9 cellular contexts compared by ENCODE assay signal in the genomic region with DNA sequence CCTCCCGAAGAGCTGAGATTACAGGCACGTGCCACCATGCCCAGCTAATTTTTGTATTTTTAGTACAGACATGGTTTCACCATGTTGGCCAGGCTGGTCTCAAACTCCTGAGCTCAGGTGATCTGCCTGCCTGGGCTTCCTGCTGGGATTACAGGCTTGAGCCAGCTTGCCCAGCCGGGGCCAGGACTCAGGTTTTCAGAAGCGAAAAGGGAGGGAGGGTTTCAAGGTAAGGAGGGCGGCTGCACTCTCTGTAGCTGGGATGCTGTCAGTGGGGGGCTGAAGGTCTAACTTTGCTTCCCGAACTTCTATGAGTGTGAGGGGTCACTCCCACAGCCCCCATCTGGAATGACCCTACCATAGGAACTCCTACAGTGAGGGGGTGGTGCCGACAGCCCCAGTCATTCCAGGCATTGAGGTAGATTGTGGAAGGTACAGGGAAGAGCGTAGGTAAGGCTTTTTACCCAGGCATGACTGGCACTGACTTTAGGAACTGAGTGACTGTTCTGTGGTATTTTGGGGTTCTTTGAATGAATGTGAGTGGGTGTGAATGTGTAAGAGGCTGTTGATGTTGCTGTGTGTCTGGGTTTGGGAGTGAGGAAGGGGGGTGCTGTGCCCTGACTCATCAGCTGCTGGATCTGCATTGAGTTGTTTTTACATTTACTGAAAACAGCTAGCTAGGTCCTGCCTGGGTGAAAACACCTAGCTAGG. TPM values are rescaled to one million over a fixed set of nuclear protein-coding genes. Genes with fewer than 3 reads are reported as not detected.
DNase-seq lines count a peak whose midpoint lies in the region; ATAC-seq and TF ChIP-seq lines count a peak whose summit lies in the region.
"Had no signal": no experiment of that assay in that cellular context is flagged by ENCODE, and none has a peak within 500 bp of the region (broad histone marks: within the 10 kb centered on the region; RNA-seq: fewer than 3 reads in every experiment).

No MANE protein-coding gene starts in this region.

- H4K20me1 ChIP-seq in IMR-90 (ENCODE audit: insufficient read depth, low read length): no peaks in the 10 kb centered on the region; the same call in 1 of the 2 replicates

- CTCF ChIA-PET in IMR-90 (lab: Yijun Ruan, JAX): interaction anchor here (0.5 kb wide), 1 partner anchor 9 kb away, joined by 3 read pairs; no protein-coding TSS in a partner anchor

- no peak overlapping the region for H3K4me3 ChIP-seq in IMR-90 (ENCODE audit: insufficient read depth, low read depth, low read length)

- in situ Hi-C loops in IMR-90 (cut with MboI; ENCODE audit: low sequenced_read_pairs): no loop called here

- 75% methylated on average over 2 of the region's 8 CpGs; no CpG with 5 or more reads in 1 of the 2 experiments for WGBS in IMR-90 (ENCODE audit: extremely low coverage in 2 of 2, insufficient read length in 1 of 2), 2 experiments

- H2BK120ac ChIP-seq in IMR-90 (ENCODE audit: low read depth, low read length): no peak overlapping the region; the same call in 1 of the 2 replicates

- DNase-seq in AG08395 (ENCODE audit: low spot score) (peak; percentile 47), IMR-90 (peak; percentile 72), non-pigmented ciliary epithelial cell (ENCODE audit: low read depth) (peak; percentile 36), SKM-1 (lab: John Stamatoyannopoulos, UW; ENCODE audit: unreplicated experiment) (no peak), chondrocyte (ENCODE audit: low spot score) (no peak), NCI-H2227 treated with DMSO at 0.1 percent for 48 hours (lab: John Stamatoyannopoulos, UW) (no peak)
- DNase-seq in activated naive CD8-positive, alpha-beta T cell treated with anti-CD3 and anti-CD28 coated beads for 36 hours: peak; percentile 56

- H2AFZ ChIP-seq in IMR-90 (replicated peaks; ENCODE audit: low read length, poor library complexity): no peak overlapping the region

- H3K23ac ChIP-seq in IMR-90 (ENCODE audit: low read depth, low read length): no peak overlapping the region

- POLR2A ChIA-PET in IMR-90 (lab: Charles Lee; ENCODE audit: unreplicated experiment): no interaction called here

- H3K9me3 ChIP-seq in IMR-90 (ENCODE audit: control insufficient read depth, insufficient read depth, low read length): no peaks in the 10 kb centered on the region

- H3K4me1 ChIP-seq in IMR-90 (ENCODE audit: control insufficient read depth, insufficient read depth, low read length): peaks cover 11% of the 10 kb centered on the region

- peaks cover 36% of the 10 kb centered on the region for H3K4me1 Mint-ChIP-seq in activated naive CD8-positive, alpha-beta T cell treated with anti-CD3 and anti-CD28 coated beads for 36 hours
- H3K4me1 Mint-ChIP-seq in chondrocyte (ENCODE audit: low read depth): peaks cover 19% of the 10 kb centered on the region

- H3K9me3 Mint-ChIP-seq in activated naive CD8-positive, alpha-beta T cell treated with anti-CD3 and anti-CD28 coated beads for 36 hours: no peaks in the 10 kb centered on the region
- H3K9me3 Mint-ChIP-seq in chondrocyte (ENCODE audit: low read depth): no peaks in the 10 kb centered on the region

- TF ChIP-seq CTCF in IMR-90 (conservative IDR thresholded peaks at IDR 0.05; ENCODE audit: low read depth, low read length) (no peak), chondrocyte (IDR thresholded peaks at IDR 0.05) (no peak)

- H3K27ac ChIP-seq in IMR-90 (ENCODE audit: insufficient read depth, low read length): no peak overlapping the region

- H3K27me3 Mint-ChIP-seq in activated naive CD8-positive, alpha-beta T cell treated with anti-CD3 and anti-CD28 coated beads for 36 hours: peaks cover 55% of the 10 kb centered on the region
- peaks cover 18% of the 10 kb centered on the region for H3K27me3 Mint-ChIP-seq in chondrocyte (ENCODE audit: low read depth)

- intact Hi-C loops in IMR-90 (cut with micrococcal nuclease): no loop called here

- H3K36me3 Mint-ChIP-seq in activated naive CD8-positive, alpha-beta T cell treated with anti-CD3 and anti-CD28 coated beads for 36 hours: no peaks in the 10 kb centered on the region
- no peaks in the 10 kb centered on the region for H3K36me3 Mint-ChIP-seq in chondrocyte (ENCODE audit: low read depth)

- H2AK9ac ChIP-seq in IMR-90 (replicated peaks; ENCODE audit: low read depth, low read length, poor library complexity): peak overlapping the region; percentile 69

- H4K91ac ChIP-seq in IMR-90 (ENCODE audit: insufficient read depth, low read depth, low read length): peak overlapping the region; percentile 63; the same call in 1 of the 2 replicates

- no peak overlapping the region for H3K14ac ChIP-seq in IMR-90 (replicated peaks; ENCODE audit: low read depth, low read length)

- no peak for TF ChIP-seq RAD21 in IMR-90 (IDR thresholded peaks at IDR 0.05; ENCODE audit: low read length)

- TF ChIP-seq POLR2A in IMR-90 (IDR thresholded peaks at IDR 0.05; ENCODE audit: low read depth, low read length): no peak

- no peak overlapping the region for H3K27ac Mint-ChIP-seq in activated naive CD8-positive, alpha-beta T cell treated with anti-CD3 and anti-CD28 coated beads for 36 hours
- H3K27ac Mint-ChIP-seq in chondrocyte (ENCODE audit: unreplicated experiment): no peak overlapping the region

- no peaks in the 10 kb centered on the region for H3K79me1 ChIP-seq in IMR-90 (ENCODE audit: low read depth in 1 of 2, low read length in 2 of 2)

- no peak overlapping the region; the same call in 2 of the 3 replicates for H2BK15ac ChIP-seq in IMR-90 (ENCODE audit: low read depth, low read length)

- no peak overlapping the region for H3K9ac ChIP-seq in IMR-90 (ENCODE audit: low read depth, low read length)

- H3K56ac ChIP-seq in IMR-90 (ENCODE audit: extremely low read depth, insufficient read depth, low read length): no peak overlapping the region

- peaks cover 4% of the 10 kb centered on the region for H3K9me1 ChIP-seq in IMR-90 (ENCODE audit: insufficient read depth, low read length)

- no peak overlapping the region for H3K4ac ChIP-seq in IMR-90 (ENCODE audit: low read depth, low read length)

- no peak overlapping the region for H3K4me3 Mint-ChIP-seq in activated naive CD8-positive, alpha-beta T cell treated with anti-CD3 and anti-CD28 coated beads for 36 hours
- H3K4me3 Mint-ChIP-seq in chondrocyte (ENCODE audit: unreplicated experiment): no peak overlapping the region

- peak overlapping the region; percentile 83 for H2AK5ac ChIP-seq in IMR-90 (ENCODE audit: low read depth, low read length)

- dilution Hi-C loops in IMR-90 (cut with HindIII; ENCODE audit: low sequenced_read_pairs, unreplicated experiment): no loop called here

- no peak for ATAC-seq in IMR-90 (ENCODE audit: low read depth)
- ATAC-seq in HG02938 (IDR thresholded peaks at IDR 0.05; ENCODE audit: unreplicated experiment): no peak

- 0 out of 2 replicates have a peak overlapping the region, but pooled peaks have one; percentile 45 for H3K4me2 ChIP-seq in IMR-90 (ENCODE audit: low read depth, low read length)

- no peak overlapping the region; the same call in 1 of the 2 replicates for H4K5ac ChIP-seq in IMR-90 (ENCODE audit: low read depth, low read length)

- no peaks in the 10 kb centered on the region for H3K36me3 ChIP-seq in IMR-90 (ENCODE audit: control insufficient read depth, insufficient read depth, low read length)

- H3K18ac ChIP-seq in IMR-90 (ENCODE audit: low read depth, low read length): no peak overlapping the region

- no peak overlapping the region for H2BK5ac ChIP-seq in IMR-90 (ENCODE audit: low read depth, low read length, poor library complexity, severe bottlenecking)

- peaks cover 26% of the 10 kb centered on the region for H3K27me3 ChIP-seq in IMR-90 (ENCODE audit: control insufficient read depth, insufficient read depth, low read length)

- no TSS peak for BruUV-seq in IMR-90 (replicated peaks; lab: Mats Ljungman, UMichigan)

- H4K8ac ChIP-seq in IMR-90 (ENCODE audit: low read depth in 2 of 2, low read length in 2 of 2): peak overlapping the region in 1 of 2 experiments; percentile 6; a peak in 1 of 4 replicates

- peak overlapping the region; percentile 40 for H2BK20ac ChIP-seq in IMR-90 (ENCODE audit: low read depth, low read length)

TF ChIP-seq in IMR-90, 13 proteins besides CTCF, POLR2A, EP300 and RAD21 (continues in another document):
- no peak for TF ChIP-seq SMC3 (IDR thresholded peaks at IDR 0.05; ENCODE audit: low read depth, low read length)
- no peak for TF ChIP-seq RFX5 (IDR thresholded peaks at IDR 0.05; ENCODE audit: low read depth, low read length)
- no peak for TF ChIP-seq MAFK (IDR thresholded peaks at IDR 0.05; ENCODE audit: low read depth, low read length)
- no peak for TF ChIP-seq RCOR1 (IDR thresholded peaks at IDR 0.05; ENCODE audit: insufficient replicate concordance, low read length)
- peak; percentile 56; the same call in 1 of the 2 replicates for TF ChIP-seq FOS (IDR thresholded peaks at IDR 0.05; ENCODE audit: low read depth, low read length)
- no peak for TF ChIP-seq CHD1 (IDR thresholded peaks at IDR 0.05; ENCODE audit: low read depth, low read length)
- TF ChIP-seq, protein P1, sequence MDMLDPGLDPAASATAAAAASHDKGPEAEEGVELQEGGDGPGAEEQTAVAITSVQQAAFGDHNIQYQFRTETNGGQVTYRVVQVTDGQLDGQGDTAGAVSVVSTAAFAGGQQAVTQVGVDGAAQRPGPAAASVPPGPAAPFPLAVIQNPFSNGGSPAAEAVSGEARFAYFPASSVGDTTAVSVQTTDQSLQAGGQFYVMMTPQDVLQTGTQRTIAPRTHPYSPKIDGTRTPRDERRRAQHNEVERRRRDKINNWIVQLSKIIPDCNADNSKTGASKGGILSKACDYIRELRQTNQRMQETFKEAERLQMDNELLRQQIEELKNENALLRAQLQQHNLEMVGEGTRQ (IDR thresholded peaks at IDR 0.05; ENCODE audit: low read depth, low read length): no peak
- TF ChIP-seq MAZ (IDR thresholded peaks at IDR 0.05; ENCODE audit: borderline replicate concordance, low read depth, low read length): peak; percentile 53; the same call in 1 of the 2 replicates

RNA-seq across cellular contexts. Expression of gene C1QL1, which starts 3.8 kb away (rescaled TPM):
- total RNA-seq in IMR-90 (2012; rRNA removed) (0.18 and 0.28 TPM in 2 replicates), chondrocyte (1.6 to 2.8 TPM (median 2.0 TPM) in 3 replicates)
- polyA plus RNA-seq in IMR-90 (2012; rRNA removed): 0.84 and 1.5 TPM in 2 replicates
- 1.6 and 4.1 TPM in 2 replicates for polyA plus RNA-seq in IMR-90 (2012; cell fraction: cytosol; rRNA removed)
- polyA plus RNA-seq in IMR-90 (2012; cell fraction: nucleus; rRNA removed; ENCODE audit: low replicate concordance): 0.71 and 1.2 TPM in 2 replicates
- total RNA-seq in activated naive CD8-positive, alpha-beta T cell treated with anti-CD3 and anti-CD28 coated beads for 36 hours: not detected
- total RNA-seq: epithelial cell of proximal tubule had no signal

RNA-seq across cellular contexts. Expression of gene KIF18B, which starts 24.4 kb away (rescaled TPM):
- 1.3 and 2.5 TPM in 2 replicates for total RNA-seq in IMR-90 (2012; rRNA removed)
- 16.0 and 17.4 TPM in 2 replicates for polyA plus RNA-seq in IMR-90 (2012; rRNA removed)
- 7.6 and 7.8 TPM in 2 replicates for polyA plus RNA-seq in IMR-90 (2012; cell fraction: cytosol; rRNA removed)
- 23.3 and 68.0 TPM in 2 replicates for polyA plus RNA-seq in IMR-90 (2012; cell fraction: nucleus; rRNA removed; ENCODE audit: low replicate concordance)
- total RNA-seq in activated naive CD8-positive, alpha-beta T cell treated with anti-CD3 and anti-CD28 coated beads for 36 hours: 10 to 100 TPM; 36.7 to 37.1 TPM
- 3.9 to 7.7 TPM (median 5.2 TPM) in 3 replicates for total RNA-seq in chondrocyte

RNA-seq across cellular contexts. Expression of gene GFAP, which starts 56.6 kb away (rescaled TPM):
- total RNA-seq in IMR-90 (2012; rRNA removed) (0.18 TPM in 1 of 2 replicates, not detected in the other), chondrocyte (0.55 to 1.0 TPM in 2 of 3 replicates, not detected in the other)
- 0.19 and 0.40 TPM in 2 replicates for polyA plus RNA-seq in IMR-90 (2012; rRNA removed)
- polyA plus RNA-seq in IMR-90 (2012; cell fraction: cytosol; rRNA removed): 0.02 and 0.13 TPM in 2 replicates
- polyA plus RNA-seq in IMR-90 (2012; cell fraction: nucleus; rRNA removed; ENCODE audit: low replicate concordance): 0.05 and 0.18 TPM in 2 replicates
- not detected for total RNA-seq in activated naive CD8-positive, alpha-beta T cell treated with anti-CD3 and anti-CD28 coated beads for 36 hours

Comparison
In these comparisons a context has a peak if more than half of its experiments do, and no peak if none do; other contexts are left out.
1. DNase-seq: peak in AG08395 (single experiment), IMR-90 (single experiment), activated naive CD8-positive, alpha-beta T cell treated with anti-CD3 and anti-CD28 coated beads for 36 hours (single experiment) and non-pigmented ciliary epithelial cell (single experiment); none in SKM-1 (single experiment), chondrocyte (single experiment) and NCI-H2227 treated with DMSO at 0.1 percent for 48 hours (single experiment).